ENCODE assay signal across 1 cellular context in genomic region chr5:173628501-173628900, GRCh38.
TF ChIP-seq lines count a peak whose summit lies in the region.

No MANE protein-coding gene starts in this region.

TF ChIP-seq in GM23338, 12 proteins besides CTCF, POLR2A, EP300 and RAD21 (continued from another document):
- no peak for TF ChIP-seq ZNF462 (CRISPR knock-in tag; IDR thresholded peaks at IDR 0.05)
- no peak for TF ChIP-seq EZH2 (IDR thresholded peaks at IDR 0.05; ENCODE audit: low read depth, unreplicated experiment)
- TF ChIP-seq STAT1 (IDR thresholded peaks at IDR 0.05; ENCODE audit: unreplicated experiment): no peak
- TF ChIP-seq CREB1 (CRISPR knock-in tag; IDR thresholded peaks at IDR 0.05; ENCODE audit: low read depth): no peak
- TF ChIP-seq ZNF114 (CRISPR knock-in tag; IDR thresholded peaks at IDR 0.05): no peak
- TF ChIP-seq JUNB (IDR thresholded peaks at IDR 0.05; ENCODE audit: unreplicated experiment): no peak
- TF ChIP-seq ETS1 (IDR thresholded peaks at IDR 0.05): no peak
- no peak for TF ChIP-seq POLR2AphosphoS5 (IDR thresholded peaks at IDR 0.05; ENCODE audit: low read depth)
- TF ChIP-seq ZNF331 (CRISPR knock-in tag; IDR thresholded peaks at IDR 0.05; ENCODE audit: low read depth): no peak
